7 cellular contexts compared by ENCODE assay signal in the genomic region with DNA sequence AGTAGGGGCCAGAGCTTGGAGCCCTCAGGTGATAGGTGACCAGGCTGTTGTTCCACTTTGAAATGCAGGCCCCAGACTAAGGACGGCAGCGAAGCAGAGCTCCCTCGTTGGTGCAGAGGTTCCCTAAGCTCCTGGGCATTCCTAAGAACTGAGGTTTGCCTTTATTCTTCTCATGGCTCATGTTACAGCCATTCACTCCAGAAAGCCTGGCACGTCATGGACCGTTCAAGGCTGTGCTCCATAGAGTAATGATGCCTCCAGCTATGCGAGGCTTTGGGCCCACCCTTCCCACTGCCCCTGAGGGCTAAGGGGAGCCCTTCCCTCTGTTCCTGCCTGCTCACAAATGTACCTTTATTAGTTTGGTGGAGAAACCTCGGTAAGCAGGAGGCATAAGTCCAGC. TPM values are rescaled to one million over a fixed set of nuclear protein-coding genes. Genes with fewer than 3 reads are reported as not detected.
"Had no signal": no experiment of that assay in that cellular context is flagged by ENCODE, and none has a peak within 500 bp of the region (broad histone marks: within the 10 kb centered on the region; RNA-seq: fewer than 3 reads in every experiment).

No MANE protein-coding gene starts in this region.

RNA-seq across cellular contexts. Expression of gene FCGR2B, which starts 10.5 kb away (rescaled TPM):
- total RNA-seq: HepG2, IMR-90, M059J had no signal
- polyA plus RNA-seq: HepG2, IMR-90 had no signal

RNA-seq across cellular contexts. Expression of gene FCRLA, which starts 33.6 kb away (rescaled TPM):
- total RNA-seq: HepG2, Right ventricle myocardium superior had no signal
- polyA plus RNA-seq: HepG2 had no signal

RNA-seq across cellular contexts. Expression of gene FCGR3B, which starts 42.4 kb away (rescaled TPM):
- total RNA-seq: HepG2, HT1080, IMR-90, SK-MEL-5 had no signal
- polyA plus RNA-seq: HepG2, IMR-90, SK-N-SH had no signal
